In genomic region chr19:17005000-17005399, GRCh38 we compare ENCODE assay signal across 26 cellular contexts. TPM values are rescaled to one million over a fixed set of nuclear protein-coding genes. Genes with fewer than 3 reads are reported as not detected.
DNase-seq lines count a peak whose midpoint lies in the region; ATAC-seq, FAIRE-seq and TF ChIP-seq lines count a peak whose summit lies in the region.
"Had no signal": no experiment of that assay in that cellular context is flagged by ENCODE, and none has a peak within 500 bp of the region (broad histone marks: within the 10 kb centered on the region; RNA-seq: fewer than 3 reads in every experiment).

No MANE protein-coding gene starts in this region.

- no peak overlapping the region for H3K9ac ChIP-seq in Loucy (ENCODE audit: low read depth, low read length, poor library complexity, severe bottlenecking)
- H3K9ac ChIP-seq in K562 (ENCODE audit: insufficient read depth in 1 of 2, low read depth in 2 of 2, low read length in 2 of 2): no peak overlapping the region
- H3K9ac ChIP-seq: SK-N-SH had no signal

- H3K27me3 Mint-ChIP-seq in CD8-positive, alpha-beta T cell (ENCODE audit: low read depth): peaks cover 5% of the 10 kb centered on the region
- H3K27me3 Mint-ChIP-seq: activated naive CD4-positive, alpha-beta T cell treated with anti-CD3 and anti-CD28 coated beads, Interleukin-2, amount 50 U/mL, for 24 hours had no signal

- H2AFZ ChIP-seq in Loucy (ENCODE audit: low read length) (no peak overlapping the region), K562 (ENCODE audit: low read depth, low read length) (no peak overlapping the region)

- H4K20me1 ChIP-seq in Loucy (ENCODE audit: insufficient read depth, low read length, poor library complexity, severe bottlenecking) (no peaks in the 10 kb centered on the region), K562 (replicated peaks; ENCODE audit: control insufficient read depth, insufficient read depth, low read length) (no peaks in the 10 kb centered on the region)

- H3K36me3 Mint-ChIP-seq in CD8-positive, alpha-beta T cell: no peaks in the 10 kb centered on the region
- H3K36me3 Mint-ChIP-seq: activated naive CD4-positive, alpha-beta T cell treated with anti-CD3 and anti-CD28 coated beads, Interleukin-2, amount 50 U/mL, for 24 hours; natural killer cell treated with Interleukin-12 subunit alpha and Interleukin-12 subunit beta and Interleukin-15 and Interleukin-18, amount 100 ng/mL, for 72 hours had no signal

- WGBS in K562 (ENCODE audit: insufficient coverage, low coverage, missing lambda C conversion rate): 0% methylated on average over 3 of the region's 3 CpGs

- no peak for FAIRE-seq in K562 (lab: Jason Lieb, UNC)
- FAIRE-seq: HTR-8/SVneo, islet of Langerhans had no signal

- no TSS peak for BruUV-seq in K562 (replicated peaks; lab: Mats Ljungman, UMichigan)

- no peaks in the 10 kb centered on the region for H3K9me2 ChIP-seq in Loucy (replicated peaks; ENCODE audit: low read depth, low read length)
- H3K9me2 ChIP-seq: SK-N-SH had no signal

- H3K9me3 ChIP-seq in Loucy (ENCODE audit: insufficient read depth, low read depth, low read length): no peaks in the 10 kb centered on the region
- H3K9me3 ChIP-seq in K562 (replicated peaks; ENCODE audit: control insufficient read depth, insufficient read depth, low read depth, low read length): no peaks in the 10 kb centered on the region
- H3K9me3 ChIP-seq in breast epithelium: no peaks in the 10 kb centered on the region
- no peaks in the 10 kb centered on the region for H3K9me3 ChIP-seq in CD8-positive, alpha-beta T cell (ENCODE audit: low read length)
- H3K9me3 ChIP-seq: sigmoid colon, SK-N-SH had no signal

- no peaks in the 10 kb centered on the region for H3K9me3 Mint-ChIP-seq in CD8-positive, alpha-beta T cell
- H3K9me3 Mint-ChIP-seq: activated naive CD4-positive, alpha-beta T cell treated with anti-CD3 and anti-CD28 coated beads, Interleukin-2, amount 50 U/mL, for 24 hours; dendritic cell treated with granulocyte-macrophage colony-stimulating factor and Interleukin-4, amounts not matched to agents 40 ng/mL and 50 ng/mL, for 4 days; natural killer cell treated with Interleukin-12 subunit alpha and Interleukin-12 subunit beta and Interleukin-15 and Interleukin-18, amount 100 ng/mL, for 72 hours had no signal

- no peaks in the 10 kb centered on the region for H3K9me1 ChIP-seq in K562 (ENCODE audit: control insufficient read depth, insufficient read depth, low read length)

- ATAC-seq in K562 (no peak; the same call in 2 of the 3 replicates), HG03025 (IDR thresholded peaks at IDR 0.05; ENCODE audit: low FRiP score, unreplicated experiment) (no peak)
- no peak for ATAC-seq in CD8-positive, alpha-beta T cell
- ATAC-seq: natural killer cell treated with Interleukin-12 subunit alpha and Interleukin-12 subunit beta and Interleukin-15 and Interleukin-18, amount 100 ng/mL, for 72 hours had no signal

- H3K27me3 ChIP-seq in Loucy (ENCODE audit: insufficient read depth, low read length, poor library complexity, severe bottlenecking) (no peaks in the 10 kb centered on the region), K562 (ENCODE audit: control insufficient read depth in 2 of 2, insufficient read depth in 2 of 2, low read length in 2 of 2) (peaks cover 20 to 67% of the 10 kb centered on the region in 2 experiments), breast epithelium (no peaks in the 10 kb centered on the region)
- no peaks in the 10 kb centered on the region for H3K27me3 ChIP-seq in CD8-positive, alpha-beta T cell (ENCODE audit: insufficient read depth, low read length)
- H3K27me3 ChIP-seq: sigmoid colon, tibial nerve had no signal

- H3K27ac ChIP-seq in K562 (ENCODE audit: extremely low read depth, low read depth, low read length) (no peak overlapping the region), breast epithelium (no peak overlapping the region)
- no peak overlapping the region for H3K27ac ChIP-seq in CD8-positive, alpha-beta T cell (ENCODE audit: low read depth, low read length)
- H3K27ac ChIP-seq: sigmoid colon, stomach, tibial nerve had no signal

- H3K4me2 ChIP-seq in Loucy (ENCODE audit: low read depth, low read length, poor library complexity, severe bottlenecking) (no peak overlapping the region), K562 (ENCODE audit: insufficient read depth, low read length) (no peak overlapping the region)
- H3K4me2 ChIP-seq: SK-N-SH had no signal

- no peak for TF ChIP-seq EP300 in K562 (IDR thresholded peaks at IDR 0.05; ENCODE audit: low read length)

- TF ChIP-seq RAD21 in K562 (CRISPR knock-in tag; conservative IDR thresholded peaks at IDR 0.05 in 1 of 2, IDR thresholded peaks at IDR 0.05 in 1 of 2): peak in 1 of 2 experiments; percentile 13; a peak in 1 of 4 replicates

- TF ChIP-seq CTCF in GM12872 (IDR thresholded peaks at IDR 0.05; ENCODE audit: insufficient read depth, low read depth, low read length) (peak; percentile 16; the same call in 1 of the 3 replicates), Loucy (conservative IDR thresholded peaks at IDR 0.05; ENCODE audit: low read length) (peak; percentile 44), K562 (IDR thresholded peaks at IDR 0.05 in 2 of 3, conservative IDR thresholded peaks at IDR 0.05 in 1 of 3; ENCODE audit: insufficient read depth in 2 of 3, low read depth in 1 of 3, low read length in 3 of 3) (peak; percentile 15 to 29 (median 27); a peak in 2 of 6 replicates), retinal pigment epithelial cell (conservative IDR thresholded peaks at IDR 0.05; ENCODE audit: low read depth, low read length) (peak; percentile 10), breast epithelium (IDR thresholded peaks at IDR 0.05) (no peak)
- TF ChIP-seq CTCF in CD8-positive, alpha-beta T cell (IDR thresholded peaks at IDR 0.05): no peak

- H3K79me2 ChIP-seq in Loucy (ENCODE audit: insufficient read depth, low read length) (no peaks in the 10 kb centered on the region), K562 (ENCODE audit: control insufficient read depth, insufficient read depth, low read length) (no peaks in the 10 kb centered on the region)

- CTCF ChIA-PET in K562 (lab: Yijun Ruan, JAX; ENCODE audit: low intra/inter-chr PET ratio): no interaction called here
- CTCF ChIA-PET in CD8-positive, alpha-beta T cell (lab: Charles Lee): no interaction called here

- DNase-seq in K562 (ENCODE audit: extremely low read depth in 1 of 4, low spot score in 3 of 4): no peak
- no peak for DNase-seq in retinal pigment epithelial cell (ENCODE audit: low read depth)
- no peak for DNase-seq in breast epithelium (ENCODE audit: low spot score in 2 of 2)
- no peak for DNase-seq in CD8-positive, alpha-beta T cell
- DNase-seq: activated CD8-positive, alpha-beta memory T cell treated with anti-CD3 and anti-CD28 coated beads, Interleukin-2, amount 50 U/mL, for 4 hours; AML-193; anterior cingulate cortex; DMS53; GF-D8; NCI-H1092; NCI-H2029; NCI-H69; sigmoid colon; SK-N-SH; stimulated activated CD4-positive, alpha-beta T cell treated with anti-CD3 and anti-CD28 coated beads, Interleukin-15, amount 100 ng/mL, for 24 hours; stomach; T-helper 9 cell had no signal

- no peaks in the 10 kb centered on the region for H3K36me3 ChIP-seq in Loucy (ENCODE audit: insufficient read depth, low read length)
- no peaks in the 10 kb centered on the region for H3K36me3 ChIP-seq in K562 (ENCODE audit: control insufficient read depth, insufficient read depth, low read length)
- no peaks in the 10 kb centered on the region for H3K36me3 ChIP-seq in breast epithelium
- no peaks in the 10 kb centered on the region for H3K36me3 ChIP-seq in CD8-positive, alpha-beta T cell (ENCODE audit: insufficient read depth, low read length)
- H3K36me3 ChIP-seq: sigmoid colon, stomach, tibial nerve had no signal

- H3K4me1 Mint-ChIP-seq in CD8-positive, alpha-beta T cell (ENCODE audit: low read depth): no peaks in the 10 kb centered on the region

- TF ChIP-seq POLR2A in K562 (conservative IDR thresholded peaks at IDR 0.05) (no peak), breast epithelium (IDR thresholded peaks at IDR 0.05) (no peak)

- H3K4me3 ChIP-seq in Loucy (ENCODE audit: low read length, poor library complexity, severe bottlenecking) (no peak overlapping the region), K562 (no peak overlapping the region), retinal pigment epithelial cell (ENCODE audit: low read length) (no peak overlapping the region), breast epithelium (no peak overlapping the region)
- no peak overlapping the region for H3K4me3 ChIP-seq in CD8-positive, alpha-beta T cell (ENCODE audit: low read depth, low read length)
- H3K4me3 ChIP-seq: sigmoid colon, stomach, tibial nerve had no signal

- in situ Hi-C loops in K562 (cut with MboI): no loop called here

- no peak overlapping the region for H3K27ac Mint-ChIP-seq in CD8-positive, alpha-beta T cell
- H3K27ac Mint-ChIP-seq: activated naive CD4-positive, alpha-beta T cell treated with anti-CD3 and anti-CD28 coated beads, Interleukin-2, amount 50 U/mL, for 24 hours; dendritic cell treated with granulocyte-macrophage colony-stimulating factor and Interleukin-4, amounts not matched to agents 40 ng/mL and 50 ng/mL, for 4 days; natural killer cell treated with Interleukin-12 subunit alpha and Interleukin-12 subunit beta and Interleukin-15 and Interleukin-18, amount 100 ng/mL, for 72 hours had no signal

- POLR2A ChIA-PET in K562 (lab: Yijun Ruan, JAX): interaction anchor here (0.6 kb wide), 1 partner anchor 328 kb away, joined by 3 read pairs; no protein-coding TSS in a partner anchor
- POLR2A ChIA-PET in CD8-positive, alpha-beta T cell (lab: Charles Lee): no interaction called here

- H3K4me3 Mint-ChIP-seq in CD8-positive, alpha-beta T cell: no peak overlapping the region
- H3K4me3 Mint-ChIP-seq: dendritic cell treated with granulocyte-macrophage colony-stimulating factor and Interleukin-4, amounts not matched to agents 40 ng/mL and 50 ng/mL, for 4 days; natural killer cell treated with Interleukin-12 subunit alpha and Interleukin-12 subunit beta and Interleukin-15 and Interleukin-18, amount 100 ng/mL, for 72 hours had no signal

- H3K4me1 ChIP-seq in Loucy (ENCODE audit: insufficient read depth, low read length, poor library complexity, severe bottlenecking) (peaks cover 14% of the 10 kb centered on the region), K562 (replicated peaks in 1 of 2; ENCODE audit: control insufficient read depth in 2 of 2, insufficient read depth in 2 of 2, low read length in 2 of 2) (no peaks in the 10 kb centered on the region; a peak in 1 of 5 replicates), breast epithelium (no peaks in the 10 kb centered on the region)
- H3K4me1 ChIP-seq in CD8-positive, alpha-beta T cell (ENCODE audit: insufficient read depth, low read length): peaks cover 25% of the 10 kb centered on the region
- H3K4me1 ChIP-seq: sigmoid colon, stomach, tibial nerve had no signal

- intact Hi-C loops in K562 (cut with micrococcal nuclease) (no loop called here), breast epithelium (cut with DNase I; ENCODE audit: low total_unique reads) (no loop called here)
- intact Hi-C loops in CD8-positive, alpha-beta T cell (cut with DNase I, micrococcal nuclease): no loop called here

- H3F3A ChIP-seq in Loucy (ENCODE audit: low read depth): no peaks in the 10 kb centered on the region

RNA-seq across cellular contexts. Expression of gene CPAMD8, which starts 21.6 kb away (rescaled TPM):
- total RNA-seq in K562 (2011; cell fraction: chromatin; rRNA removed; ENCODE audit: low replicate concordance): 7.2 and 17.1 TPM in 2 replicates
- total RNA-seq in K562 (2011; cell fraction: nucleolus; rRNA removed): 12.9 and 14.3 TPM in 2 replicates
- 12.8 and 15.2 TPM in 2 replicates for total RNA-seq in K562 (2011; cell fraction: nucleoplasm; rRNA removed)
- 1.3 and 2.1 TPM in 2 replicates for total RNA-seq in K562 (2014; rRNA removed)
- total RNA-seq in K562 (2014; rRNA removed; fragmentation: Illumina TruSeq; extraction: Trizol): 0.29 and 0.69 TPM in 2 replicates
- total RNA-seq in K562 (2015; rRNA removed; fragmentation: Illumina TruSeq; extraction: Trizol): 0.62 and 0.64 TPM in 2 replicates
- 1.5 and 2.0 TPM in 2 replicates for total RNA-seq in K562 (2021)
- polyA plus RNA-seq in K562 (2011; rRNA removed): 1.7 and 3.0 TPM in 2 replicates
- polyA plus RNA-seq in K562 (2011; cell fraction: cytosol; rRNA removed): 3.3 and 4.3 TPM in 2 replicates
- polyA plus RNA-seq in K562 (2011; cell fraction: nucleus; rRNA removed): 7.2 and 7.8 TPM in 2 replicates
- 2.8 and 4.4 TPM in 2 replicates for polyA plus RNA-seq in K562 (2012)
- polyA plus RNA-seq in K562 (2014; fragmentation: Illumina TruSeq; extraction: Trizol): 1.1 and 1.9 TPM in 2 replicates
- polyA plus RNA-seq in K562 (2014; fragmentation: Nextera tagmentation; extraction: Ambion mirVana): under 1 TPM; 0.20 TPM
- polyA plus RNA-seq in K562 (2014; rRNA removed): 1.8 and 2.1 TPM in 2 replicates
- 1.4 and 2.1 TPM in 2 replicates for polyA minus RNA-seq in K562 (2011; rRNA and poly(A)+ RNA removed)
- 1.1 and 4.8 TPM in 2 replicates for polyA minus RNA-seq in K562 (2011; cell fraction: cytosol; rRNA and poly(A)+ RNA removed)
- 2.7 and 5.3 TPM in 2 replicates for polyA minus RNA-seq in K562 (2011; cell fraction: nucleus; rRNA and poly(A)+ RNA removed)
- 10 to 100 TPM in 2 of 3 donors, 1 to 10 TPM in 1; 9.5 to 24.0 (median 20.2) TPM for total RNA-seq in breast epithelium
- under 1 TPM; 0.25 to 0.43 TPM for total RNA-seq in CD8-positive, alpha-beta T cell

Comparison
In these comparisons a context has a peak if more than half of its experiments do, and no peak if none do; other contexts are left out.
1. CTCF ChIP-seq: peak in GM12872 (single experiment), Loucy (single experiment), K562 (3 of 3) and retinal pigment epithelial cell (single experiment); none in breast epithelium (0 of 3) and CD8-positive, alpha-beta T cell (single experiment).